ENCODE assay signal across 8 cellular contexts in the genomic region with DNA sequence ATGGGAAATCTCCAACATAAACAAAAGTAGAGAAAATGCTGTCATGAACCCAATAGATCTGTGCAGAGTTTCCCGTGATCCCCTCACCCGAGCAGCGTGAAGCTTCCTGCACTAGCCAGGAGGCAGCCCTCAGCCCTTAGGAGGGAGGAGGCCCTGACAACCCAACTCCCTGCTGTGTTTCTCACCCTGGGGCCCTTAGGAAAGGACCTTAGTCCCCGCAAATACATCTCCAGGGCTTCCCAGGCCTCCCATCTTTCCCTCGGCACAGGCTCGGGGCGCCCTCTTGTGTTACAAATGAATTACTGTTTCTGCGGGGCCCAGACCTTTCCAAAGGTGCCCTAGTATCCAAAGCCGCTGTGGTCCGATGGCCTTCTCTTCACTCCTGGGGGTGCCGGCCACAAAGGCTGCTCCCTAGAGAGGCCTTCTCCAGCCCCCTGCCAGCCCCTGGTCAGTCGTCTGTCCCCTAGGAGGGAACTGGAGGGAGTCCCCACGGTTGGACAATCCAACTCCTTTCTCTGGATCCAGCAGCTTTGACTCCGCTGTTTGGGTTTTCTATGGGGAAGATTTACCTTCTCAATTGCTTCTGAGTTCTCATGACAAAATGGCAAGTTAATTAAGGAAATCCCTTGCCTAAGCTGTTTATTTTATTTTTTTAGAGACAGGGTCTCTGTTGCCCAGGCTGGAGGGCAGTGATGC. TPM values are rescaled to one million over a fixed set of nuclear protein-coding genes. Genes with fewer than 3 reads are reported as not detected.
DNase-seq lines count a peak whose midpoint lies in the region; ATAC-seq and TF ChIP-seq lines count a peak whose summit lies in the region.

No MANE protein-coding gene starts in this region.

- H3K14ac ChIP-seq in IMR-90 (replicated peaks; ENCODE audit: low read depth, low read length) (no peak overlapping the region), trophoblast cell (ENCODE audit: low read length) (no peak overlapping the region)

- H2AK5ac ChIP-seq in IMR-90 (ENCODE audit: low read depth, low read length), result no peak overlapping the region
- no peak overlapping the region for H2AK5ac ChIP-seq in trophoblast cell (ENCODE audit: low read length)

- H3K36me3 ChIP-seq in IMR-90 (ENCODE audit: control insufficient read depth, insufficient read depth, low read length), result peaks cover 25% of the 10 kb centered on the region
- H3K36me3 ChIP-seq in Panc1 (ENCODE audit: control insufficient read depth, insufficient read depth, low read length), result no peaks in the 10 kb centered on the region
- H3K36me3 ChIP-seq in trophoblast cell (ENCODE audit: control insufficient read depth in 1 of 2, insufficient read depth in 2 of 2, low read length in 2 of 2), result peaks cover 22 to 40% of the 10 kb centered on the region in 2 experiments

- dilution Hi-C loops in IMR-90 (cut with HindIII; ENCODE audit: low sequenced_read_pairs, unreplicated experiment), result no loop called here

- 31% methylated on average over 4 of the region's 14 CpGs; no CpG with 5 or more reads in 1 of the 2 experiments for WGBS in IMR-90 (ENCODE audit: extremely low coverage in 2 of 2, insufficient read length in 1 of 2), 2 experiments
- no CpG with 5 or more reads among the region's 14 CpGs for WGBS in trophoblast cell (ENCODE audit: extremely low coverage, insufficient coverage, insufficient read length)

- H3K4me2 ChIP-seq in IMR-90 (ENCODE audit: low read depth, low read length) (no peak overlapping the region), trophoblast cell (ENCODE audit: low read length) (no peak overlapping the region)

- intact Hi-C loops in IMR-90 (cut with micrococcal nuclease), result loop anchor here (1.0 to 2.0 kb wide), 4 partner anchors 420 to 693 kb away; a partner anchor contains a TSS
- intact Hi-C loops in Panc1 (cut with micrococcal nuclease; ENCODE audit: unreplicated experiment), result loop anchor here (10.0 kb wide), 1 partner anchor 422 kb away; a partner anchor contains a TSS

- H3K79me2 ChIP-seq in trophoblast cell (ENCODE audit: control insufficient read depth, insufficient read depth, low read length, poor library complexity), result no peaks in the 10 kb centered on the region

- H3K23ac ChIP-seq in IMR-90 (ENCODE audit: low read depth, low read length), result no peak overlapping the region
- H3K23ac ChIP-seq in trophoblast cell (ENCODE audit: low read length), result no peak overlapping the region

- H3K4ac ChIP-seq in IMR-90 (ENCODE audit: low read depth, low read length) (no peak overlapping the region; the same call in 1 of the 2 replicates), trophoblast cell (ENCODE audit: low read depth, low read length) (no peak overlapping the region)

- H3K27me3 ChIP-seq in IMR-90 (ENCODE audit: control insufficient read depth, insufficient read depth, low read length) (no peaks in the 10 kb centered on the region), Panc1 (ENCODE audit: control insufficient read depth, insufficient read depth, low read length) (no peaks in the 10 kb centered on the region), trophoblast cell (ENCODE audit: insufficient read depth, low read length) (no peaks in the 10 kb centered on the region)

- no peak overlapping the region for H3K56ac ChIP-seq in IMR-90 (ENCODE audit: extremely low read depth, insufficient read depth, low read length)

- no peak overlapping the region for H2BK12ac ChIP-seq in trophoblast cell (ENCODE audit: low read length)

- H4K5ac ChIP-seq in IMR-90 (ENCODE audit: low read depth, low read length), result no peak overlapping the region

- CTCF ChIA-PET in IMR-90 (lab: Yijun Ruan, JAX), result interaction anchor here (0.5 to 0.7 kb wide), 2 partner anchors 492 to 775 kb away, joined by 3 read pairs; no protein-coding TSS in a partner anchor
- CTCF ChIA-PET in Panc1 (lab: Charles Lee), result interaction anchor here (0.6 to 0.9 kb wide), 5 partner anchors 15 to 921 kb away, joined by 3 to 6 read pairs (median 3); no protein-coding TSS in a partner anchor

- H4K91ac ChIP-seq in IMR-90 (ENCODE audit: insufficient read depth, low read depth, low read length), result no peak overlapping the region
- no peak overlapping the region for H4K91ac ChIP-seq in trophoblast cell (ENCODE audit: low read depth, low read length)

- peak; percentile 85 for TF ChIP-seq CTCF in IMR-90 (conservative IDR thresholded peaks at IDR 0.05; ENCODE audit: low read depth, low read length)
- TF ChIP-seq CTCF in Panc1 (IDR thresholded peaks at IDR 0.05), result peak; percentile 96

- ATAC-seq in IMR-90 (ENCODE audit: low read depth), result peak; percentile 95
- ATAC-seq in Panc1, result peak; percentile 98
- no peak for ATAC-seq in GM19397 (IDR thresholded peaks at IDR 0.05; ENCODE audit: unreplicated experiment)
- no peak for ATAC-seq in HG03135 (IDR thresholded peaks at IDR 0.05; ENCODE audit: unreplicated experiment)

- H3K18ac ChIP-seq in IMR-90 (ENCODE audit: low read depth, low read length) (no peak overlapping the region), trophoblast cell (ENCODE audit: low read length) (no peak overlapping the region)

- H2BK20ac ChIP-seq in IMR-90 (ENCODE audit: low read depth, low read length), result no peak overlapping the region

- H2AFZ ChIP-seq in IMR-90 (replicated peaks; ENCODE audit: low read length, poor library complexity) (peak overlapping the region; percentile 84), trophoblast cell (ENCODE audit: insufficient read depth, low read length, poor library complexity) (no peak overlapping the region)

- H3K9me3 ChIP-seq in IMR-90 (ENCODE audit: control insufficient read depth, insufficient read depth, low read length) (no peaks in the 10 kb centered on the region), Panc1 (ENCODE audit: control insufficient read depth, insufficient read depth, low read depth, low read length) (no peaks in the 10 kb centered on the region), trophoblast cell (ENCODE audit: insufficient read depth, low read depth, low read length) (no peaks in the 10 kb centered on the region)

- H4K20me1 ChIP-seq in IMR-90 (ENCODE audit: insufficient read depth, low read length), result no peaks in the 10 kb centered on the region; the same call in 1 of the 2 replicates

- DNase-seq in DMS114 treated with DMSO at 0.1 percent for 48 hours (lab: John Stamatoyannopoulos, UW; ENCODE audit: unreplicated experiment) (peak; percentile 47), IMR-90 (peak; percentile 56), Panc1 (ENCODE audit: low read depth, low spot score) (peak; percentile 28), germinal center (ENCODE audit: low spot score) (peak; percentile 72), trophoblast cell (peak; percentile 58 to 79)
- DNase-seq in activated naive CD4-positive, alpha-beta T cell treated with Interleukin-2 at 50 U/mL for 16 hours, result peak; percentile 36

- no peak overlapping the region for H2BK5ac ChIP-seq in IMR-90 (ENCODE audit: low read depth, low read length, poor library complexity, severe bottlenecking)
- H2BK5ac ChIP-seq in trophoblast cell (ENCODE audit: low read depth, low read length, poor library complexity), result no peak overlapping the region

- no peak for TF ChIP-seq POLR2A in IMR-90 (IDR thresholded peaks at IDR 0.05; ENCODE audit: low read depth, low read length)

- no peak overlapping the region for H3K27ac ChIP-seq in IMR-90 (ENCODE audit: insufficient read depth, low read length)
- H3K27ac ChIP-seq in Panc1 (ENCODE audit: low read length), result no peak overlapping the region
- H3K27ac ChIP-seq in trophoblast cell (ENCODE audit: low read depth, low read length), result no peak overlapping the region

- H3K9ac ChIP-seq in IMR-90 (ENCODE audit: low read depth, low read length), result no peak overlapping the region
- no peak overlapping the region for H3K9ac ChIP-seq in trophoblast cell (ENCODE audit: low read length)

- POLR2A ChIA-PET in IMR-90 (lab: Charles Lee; ENCODE audit: unreplicated experiment) (no interaction called here), Panc1 (lab: Charles Lee) (no interaction called here)

- no peak overlapping the region for H2BK15ac ChIP-seq in IMR-90 (ENCODE audit: low read depth, low read length)

- H4K8ac ChIP-seq in IMR-90 (ENCODE audit: low read depth in 2 of 2, low read length in 2 of 2), result no peak overlapping the region
- peak overlapping the region; percentile 50 for H4K8ac ChIP-seq in trophoblast cell (ENCODE audit: low read depth, low read length)

- H2BK120ac ChIP-seq in IMR-90 (ENCODE audit: low read depth, low read length) (no peak overlapping the region; the same call in 1 of the 2 replicates), trophoblast cell (ENCODE audit: insufficient read depth, low read length, poor library complexity) (no peak overlapping the region)

- peak; percentile 95 for TF ChIP-seq RAD21 in IMR-90 (IDR thresholded peaks at IDR 0.05; ENCODE audit: low read length)

- H3K79me1 ChIP-seq in IMR-90 (ENCODE audit: low read depth in 1 of 2, low read length in 2 of 2) (peaks cover 0 to 6% of the 10 kb centered on the region in 2 experiments; a peak in 2 of 4 replicates), trophoblast cell (ENCODE audit: low read length) (no peaks in the 10 kb centered on the region)

- H4K12ac ChIP-seq in trophoblast cell (ENCODE audit: low read depth, low read length), result no peak overlapping the region

- peaks cover 2% of the 10 kb centered on the region; the same call in 1 of the 2 replicates for H3K4me1 ChIP-seq in IMR-90 (ENCODE audit: control insufficient read depth, insufficient read depth, low read length)
- no peaks in the 10 kb centered on the region for H3K4me1 ChIP-seq in Panc1 (ENCODE audit: control insufficient read depth, insufficient read depth, low read length)
- H3K4me1 ChIP-seq in trophoblast cell (ENCODE audit: control insufficient read depth in 1 of 2, insufficient read depth in 2 of 2, low read length in 2 of 2), result no peaks in the 10 kb centered on the region

- H3K9me1 ChIP-seq in IMR-90 (ENCODE audit: insufficient read depth, low read length), result 0 out of 2 replicates have a peak, but pooled peaks cover 4% of the 10 kb centered on the region

- H3K4me3 ChIP-seq in IMR-90 (ENCODE audit: insufficient read depth, low read depth, low read length) (no peak overlapping the region), Panc1 (ENCODE audit: low read depth in 2 of 2, low read length in 2 of 2) (no peak overlapping the region), trophoblast cell (ENCODE audit: low read depth, low read length) (no peak overlapping the region)

- H2AK9ac ChIP-seq in IMR-90 (replicated peaks; ENCODE audit: low read depth, low read length, poor library complexity), result peak overlapping the region; percentile 72

- in situ Hi-C loops in IMR-90 (cut with MboI; ENCODE audit: low sequenced_read_pairs) (loop anchor here (10.0 kb wide), 3 partner anchors 422 to 632 kb away; a partner anchor contains a TSS), Panc1 (cut with HindIII; ENCODE audit: low pct_unique_long_range_greater_than_20kb, low sequenced_read_pairs) (no loop called here)

- BruUV-seq in IMR-90 (replicated peaks; lab: Mats Ljungman, UMichigan) (no TSS peak), Panc1 (replicated peaks; lab: Mats Ljungman, UMichigan) (no TSS peak)

RNA-seq across cellular contexts. Expression of a gene that starts 49.9 kb away (rescaled TPM):
- total RNA-seq in IMR-90 (2012; rRNA removed) (0.36 and 0.56 TPM in 2 replicates), Panc1 (2021; ENCODE audit: unreplicated experiment) (2.8 TPM)
- polyA plus RNA-seq in IMR-90 (2012; rRNA removed), result 0.99 and 1.7 TPM in 2 replicates
- 1.2 and 4.4 TPM in 2 replicates for polyA plus RNA-seq in IMR-90 (2012; cell fraction: cytosol; rRNA removed)
- polyA plus RNA-seq in IMR-90 (2012; cell fraction: nucleus; rRNA removed; ENCODE audit: low replicate concordance), result 2.8 and 9.6 TPM in 2 replicates
- polyA plus RNA-seq in Panc1 (2012; ENCODE audit: insufficient read length), result 7.4 TPM
- polyA plus RNA-seq in trophoblast cell (2013), result 64.0 and 68.7 TPM in 2 replicates

Comparison
In these comparisons a context has a peak if more than half of its experiments do, and no peak if none do; other contexts are left out.
1. ATAC-seq: peak in IMR-90 (single experiment) and Panc1 (single experiment); none in GM19397 (single experiment) and HG03135 (single experiment).
2. Peak in every context shown above with its lines, with median percentiles within 50 percentile points of each other: DNase-seq.